In the genomic region with DNA sequence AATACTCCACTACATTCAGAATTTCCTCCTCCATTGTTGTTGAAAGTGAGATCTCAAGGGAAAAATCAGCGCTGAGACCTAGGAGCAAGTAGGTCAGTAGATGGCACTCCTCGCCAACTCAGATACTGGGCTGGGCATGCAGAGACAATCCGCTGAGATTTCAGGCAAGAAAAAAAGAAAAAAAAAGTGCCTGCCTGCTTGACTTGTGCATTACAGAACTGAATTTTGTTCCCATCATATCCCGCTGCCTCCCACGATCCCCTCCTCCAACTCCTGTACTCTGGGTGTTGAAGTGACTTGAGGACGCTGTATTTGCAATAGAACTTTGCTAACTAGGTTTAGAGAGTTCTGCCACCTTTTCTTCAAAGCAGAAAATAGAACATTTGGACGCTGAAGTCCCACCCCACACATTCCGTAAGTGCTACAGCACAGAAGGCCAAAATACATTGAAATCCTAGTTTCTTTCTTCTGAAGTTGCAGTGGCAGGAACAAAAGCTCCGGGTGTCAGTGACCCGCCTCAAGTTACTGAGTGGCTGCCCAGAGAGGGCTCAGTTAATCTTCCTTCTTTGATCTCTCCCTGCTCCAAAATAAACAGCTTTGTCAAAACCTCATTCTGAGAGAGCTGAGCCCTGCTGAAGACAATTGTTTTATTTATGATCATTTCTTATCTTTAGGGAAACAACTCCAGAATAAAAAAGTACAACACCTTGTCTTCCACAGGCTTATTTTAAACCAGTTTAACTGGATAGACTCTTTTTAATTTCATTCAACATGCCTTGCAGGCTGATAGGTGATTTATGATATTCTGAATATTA, we compare ENCODE assay signal across 8 cellular contexts.
A peak's percentile ranks its signal among the peaks of the same experiment; 100 is the strongest.
DNase-seq lines count a peak whose midpoint lies in the region; ATAC-seq and TF ChIP-seq lines count a peak whose summit lies in the region.

No MANE protein-coding gene starts in this region.

- CTCF ChIA-PET in RWPE1 (lab: Yijun Ruan, JAX) = interaction anchor here (0.6 to 0.8 kb wide), 5 partner anchors 8 to 862 kb away, joined by 3 to 4 read pairs (median 3); no protein-coding TSS in a partner anchor

- H3K27ac ChIP-seq in RWPE1 (no peak overlapping the region), right atrium auricular region (no peak overlapping the region)

- peaks cover 0 to 5% of the 10 kb centered on the region in 2 donors for H3K4me1 ChIP-seq in right atrium auricular region

- POLR2A ChIA-PET in RWPE1 (lab: Yijun Ruan, JAX; ENCODE audit: low non-redundant PET) = no interaction called here

- ATAC-seq in GM18858 (IDR thresholded peaks at IDR 0.05; ENCODE audit: unreplicated experiment) = peak; percentile 29

- in situ Hi-C loops in ACHN (cut with HindIII; ENCODE audit: low pct_ligation_motif_present, low pct_unique_long_range_greater_than_20kb, low sequenced_read_pairs) = no loop called here

- H3K9me3 ChIP-seq in right atrium auricular region = no peaks in the 10 kb centered on the region

- DNase-seq in AG08396 (ENCODE audit: low spot score) (peak; percentile 73), HuH-7.5 (ENCODE audit: low spot score) (peak; percentile 33), RWPE1 (ENCODE audit: low spot score) (peak; percentile 72), amniotic stem cell (lab: John Stamatoyannopoulos, UW) (peak; percentile 52), right atrium auricular region (ENCODE audit: low spot score) (peak; percentile 74), renal cortical epithelial cell (ENCODE audit: low read depth) (peak; percentile 78), ACHN (no peak)

- TF ChIP-seq CTCF in RWPE1 (conservative IDR thresholded peaks at IDR 0.05; ENCODE audit: low read depth) (peak; percentile 97), right atrium auricular region (IDR thresholded peaks at IDR 0.05) (peak; percentile 40 to 80)

- peak overlapping the region in 1 of 2 donors; percentile 25 for H3K4me3 ChIP-seq in right atrium auricular region

- no peaks in the 10 kb centered on the region for H3K36me3 ChIP-seq in right atrium auricular region

- H3K27me3 ChIP-seq in right atrium auricular region = no peaks in the 10 kb centered on the region
